In genomic region chr17:17712268-17712924, GRCh38 we compare ENCODE assay signal across 8 cellular contexts. TPM values are rescaled to one million over a fixed set of nuclear protein-coding genes. Genes with fewer than 3 reads are reported as not detected.
A peak's percentile ranks its signal among the peaks of the same experiment; 100 is the strongest.
DNase-seq lines count a peak whose midpoint lies in the region; ATAC-seq and TF ChIP-seq lines count a peak whose summit lies in the region.

No MANE protein-coding gene starts in this region.

- peak overlapping the region; percentile 89 for H3K27ac ChIP-seq in mesenchymal stem cell (ENCODE audit: low read length, poor library complexity, severe bottlenecking)

- no peak overlapping the region for H3K4me3 ChIP-seq in AG09309 (ENCODE audit: control insufficient read depth, low read depth, low read length)
- no peak overlapping the region for H3K4me3 ChIP-seq in mesenchymal stem cell (ENCODE audit: insufficient read depth in 1 of 2, low read depth in 1 of 2, low read length in 2 of 2)

- H2BK120ac ChIP-seq in mesenchymal stem cell (ENCODE audit: low read depth, low read length) = peak overlapping the region; percentile 100

- WGBS in mesenchymal stem cell = 35% methylated on average over 4 of the region's 5 CpGs

- H3K9me3 ChIP-seq in mesenchymal stem cell (ENCODE audit: control insufficient read depth, low read length) = no peaks in the 10 kb centered on the region

- peaks cover 21% of the 10 kb centered on the region for H3K4me1 Mint-ChIP-seq in activated T-helper 1 cell treated with anti-CD3 and anti-CD28 coated beads, Interleukin-12 subunit alpha, Interleukin-12 subunit beta, Interleukin-2, Interleukin-4 antibody, amounts not matched to agents 30 ng/mL and 10 ng/mL and 1 ng/mL, durations not matched to agents 14 hours and 24 hours and 36 hours (ENCODE audit: low read depth)

- H3K4me3 Mint-ChIP-seq in activated T-helper 1 cell treated with anti-CD3 and anti-CD28 coated beads, Interleukin-12 subunit alpha, Interleukin-12 subunit beta, Interleukin-2, Interleukin-4 antibody, amounts not matched to agents 30 ng/mL and 10 ng/mL and 1 ng/mL, durations not matched to agents 14 hours and 24 hours and 36 hours = no peak overlapping the region

- H3K79me1 ChIP-seq in mesenchymal stem cell (replicated peaks; ENCODE audit: low read length, poor library complexity, severe bottlenecking) = peaks cover 38% of the 10 kb centered on the region

- H2BK12ac ChIP-seq in mesenchymal stem cell (ENCODE audit: low read length in 2 of 2) = peak overlapping the region; percentile 99 to 100

- H4K8ac ChIP-seq in mesenchymal stem cell (ENCODE audit: low read length) = peak overlapping the region; percentile 93

- no peaks in the 10 kb centered on the region for H3K27me3 ChIP-seq in mesenchymal stem cell (ENCODE audit: control insufficient read depth in 1 of 2, insufficient read depth in 1 of 2, low read length in 2 of 2)

- intact Hi-C loops in activated T-helper 1 cell treated with anti-CD3 and anti-CD28 coated beads, Interleukin-12 subunit alpha, Interleukin-12 subunit beta, Interleukin-2, Interleukin-4 antibody, amounts not matched to agents 30 ng/mL and 10 ng/mL and 1 ng/mL, durations not matched to agents 14 hours and 24 hours and 36 hours (cut with micrococcal nuclease) = no loop called here

- peak overlapping the region in 1 of 2 experiments; percentile 75 for H3K23ac ChIP-seq in mesenchymal stem cell (ENCODE audit: low read length in 2 of 2)

- peaks cover 2% of the 10 kb centered on the region for H3K36me3 Mint-ChIP-seq in activated T-helper 1 cell treated with anti-CD3 and anti-CD28 coated beads, Interleukin-12 subunit alpha, Interleukin-12 subunit beta, Interleukin-2, Interleukin-4 antibody, amounts not matched to agents 30 ng/mL and 10 ng/mL and 1 ng/mL, durations not matched to agents 14 hours and 24 hours and 36 hours (ENCODE audit: low read depth)

- no peak overlapping the region for H3K4me2 ChIP-seq in mesenchymal stem cell (ENCODE audit: low read length, poor library complexity, severe bottlenecking)

- H2AK5ac ChIP-seq in mesenchymal stem cell (ENCODE audit: low read length, severe bottlenecking) = peak overlapping the region; percentile 95

- DNase-seq in AG09309 (ENCODE audit: low read depth) (peak; percentile 68), mesenchymal stem cell (peak; percentile 100), NCI-H2029 (lab: John Stamatoyannopoulos, UW) (no peak)
- DNase-seq in activated T-helper 1 cell treated with anti-CD3 and anti-CD28 coated beads, Interleukin-12 subunit alpha, Interleukin-12 subunit beta, Interleukin-2, Interleukin-4 antibody, amounts not matched to agents 30 ng/mL and 10 ng/mL and 1 ng/mL, durations not matched to agents 14 hours and 24 hours and 36 hours (ENCODE audit: low spot score) = no peak
- DNase-seq in stimulated activated naive CD4-positive, alpha-beta T cell treated with Interleukin-2 at 50 U/mL for 16 hours (lab: John Stamatoyannopoulos, UW) = no peak
- DNase-seq in activated naive CD4-positive, alpha-beta T cell (lab: John Stamatoyannopoulos, UW) = no peak

- peak overlapping the region; percentile 92 to 100 for H3K4ac ChIP-seq in mesenchymal stem cell (ENCODE audit: low read depth in 1 of 2, low read length in 2 of 2)

- peak overlapping the region in 1 of 2 experiments; percentile 86 for H3K14ac ChIP-seq in mesenchymal stem cell (ENCODE audit: low read length in 2 of 2)

- H3K27me3 Mint-ChIP-seq in activated T-helper 1 cell treated with anti-CD3 and anti-CD28 coated beads, Interleukin-12 subunit alpha, Interleukin-12 subunit beta, Interleukin-2, Interleukin-4 antibody, amounts not matched to agents 30 ng/mL and 10 ng/mL and 1 ng/mL, durations not matched to agents 14 hours and 24 hours and 36 hours (ENCODE audit: insufficient read depth) = no peaks in the 10 kb centered on the region

- H2AFZ ChIP-seq in mesenchymal stem cell (ENCODE audit: low read depth, low read length) = no peak overlapping the region

- H3K4me1 ChIP-seq in mesenchymal stem cell (ENCODE audit: control insufficient read depth, insufficient read depth, low read depth, low read length) = peaks cover 67% of the 10 kb centered on the region

- H2BK15ac ChIP-seq in mesenchymal stem cell (ENCODE audit: low read depth, poor library complexity, severe bottlenecking) = peak overlapping the region; percentile 60

- H3K9me3 Mint-ChIP-seq in activated T-helper 1 cell treated with anti-CD3 and anti-CD28 coated beads, Interleukin-12 subunit alpha, Interleukin-12 subunit beta, Interleukin-2, Interleukin-4 antibody, amounts not matched to agents 30 ng/mL and 10 ng/mL and 1 ng/mL, durations not matched to agents 14 hours and 24 hours and 36 hours = no peaks in the 10 kb centered on the region

- peak overlapping the region; percentile 97 for H4K91ac ChIP-seq in mesenchymal stem cell (ENCODE audit: low read length)

- peak overlapping the region; percentile 69 for H3K27ac Mint-ChIP-seq in activated T-helper 1 cell treated with anti-CD3 and anti-CD28 coated beads, Interleukin-12 subunit alpha, Interleukin-12 subunit beta, Interleukin-2, Interleukin-4 antibody, amounts not matched to agents 30 ng/mL and 10 ng/mL and 1 ng/mL, durations not matched to agents 14 hours and 24 hours and 36 hours

- TF ChIP-seq CTCF in AG09309 (IDR thresholded peaks at IDR 0.05; ENCODE audit: control insufficient read depth, insufficient read depth, low read depth, low read length, missing control alignments) = no peak

- no peak overlapping the region for H2BK5ac ChIP-seq in mesenchymal stem cell (ENCODE audit: low read depth, low read length, poor library complexity, severe bottlenecking)

- H3K18ac ChIP-seq in mesenchymal stem cell (ENCODE audit: low read depth in 1 of 2, low read length in 2 of 2) = peak overlapping the region; percentile 98 to 100

- peak; percentile 56 for ATAC-seq in GM19023 (IDR thresholded peaks at IDR 0.05; ENCODE audit: unreplicated experiment)
- ATAC-seq in HG03378 (IDR thresholded peaks at IDR 0.05; ENCODE audit: unreplicated experiment) = peak; percentile 75

- peaks cover 0 to 2% of the 10 kb centered on the region in 2 experiments for H3K36me3 ChIP-seq in mesenchymal stem cell (ENCODE audit: control insufficient read depth in 1 of 2, insufficient read depth in 2 of 2, low read depth in 1 of 2, low read length in 2 of 2)

- H3K9ac ChIP-seq in mesenchymal stem cell (ENCODE audit: low read length) = peak overlapping the region; percentile 76

RNA-seq across cellular contexts. Expression of gene RAI1, which starts 31.1 kb away (rescaled TPM):
- 31.1 and 32.3 TPM in 2 replicates for total RNA-seq in activated T-helper 1 cell treated with anti-CD3 and anti-CD28 coated beads, Interleukin-12 subunit alpha, Interleukin-12 subunit beta, Interleukin-2, Interleukin-4 antibody, amounts not matched to agents 30 ng/mL and 10 ng/mL and 1 ng/mL, durations not matched to agents 14 hours and 24 hours and 36 hours
- 24.1 TPM for polyA plus RNA-seq in mesenchymal stem cell (2013, experiment 1 of 2)
- 22.8 TPM for polyA plus RNA-seq in mesenchymal stem cell (2013, experiment 2 of 2)

Comparison
In these comparisons a context has a peak if more than half of its experiments do, and no peak if none do; other contexts are left out.
1. DNase-seq: peak in AG09309 (single experiment) and mesenchymal stem cell (single experiment); none in activated T-helper 1 cell treated with anti-CD3 and anti-CD28 coated beads, Interleukin-12 subunit alpha, Interleukin-12 subunit beta, Interleukin-2, Interleukin-4 antibody, amounts not matched to agents 30 ng/mL and 10 ng/mL and 1 ng/mL, durations not matched to agents 14 hours and 24 hours and 36 hours (single experiment), stimulated activated naive CD4-positive, alpha-beta T cell treated with Interleukin-2 at 50 U/mL for 16 hours (single experiment), NCI-H2029 (single experiment) and activated naive CD4-positive, alpha-beta T cell (0 of 4).